8 cellular contexts compared by ENCODE assay signal in the genomic region with DNA sequence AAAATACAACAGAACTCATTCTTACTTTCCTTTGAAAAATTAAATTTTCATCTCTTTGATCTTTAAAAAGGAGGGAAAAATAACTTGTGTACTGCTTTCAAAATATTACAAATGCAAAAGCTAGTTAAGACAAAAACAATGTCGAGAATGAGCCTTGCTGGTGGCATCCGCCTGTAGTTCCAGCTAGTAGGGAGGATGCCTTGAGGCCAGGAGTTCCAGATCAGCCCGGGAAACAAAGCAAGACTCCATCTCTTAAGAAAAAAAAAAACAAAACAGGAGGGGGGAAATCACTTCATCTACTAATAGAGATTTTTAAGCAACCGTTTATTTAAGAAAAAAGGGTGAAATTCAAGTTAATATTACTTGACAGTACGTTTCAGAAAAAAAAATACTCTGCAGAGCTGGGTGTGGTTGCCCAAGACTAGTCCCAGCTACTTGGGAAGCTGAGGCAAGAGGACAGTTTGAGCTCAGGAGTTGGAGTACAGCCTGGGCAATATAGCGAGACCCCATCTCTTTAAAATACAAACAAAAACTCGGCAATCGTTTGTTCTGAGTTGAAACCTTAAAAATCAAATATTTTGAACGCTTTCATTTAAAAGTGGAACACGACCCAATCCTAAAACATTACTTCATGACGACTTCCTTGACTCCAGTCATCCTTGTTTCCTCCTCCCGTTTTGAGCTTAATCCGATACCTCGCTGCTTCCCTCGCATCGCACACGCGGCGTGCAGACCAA. TPM values are rescaled to one million over a fixed set of nuclear protein-coding genes. Genes with fewer than 3 reads are reported as not detected.
DNase-seq lines count a peak whose midpoint lies in the region; ATAC-seq and TF ChIP-seq lines count a peak whose summit lies in the region.

No MANE protein-coding gene starts in this region.

- peaks cover 53% of the 10 kb centered on the region for H4K20me1 ChIP-seq in IMR-90 (ENCODE audit: insufficient read depth, low read length)

- peaks cover 10% of the 10 kb centered on the region for H3K9me1 ChIP-seq in IMR-90 (ENCODE audit: insufficient read depth, low read length)

- H2AK9ac ChIP-seq in IMR-90 (replicated peaks; ENCODE audit: low read depth, low read length, poor library complexity): peak overlapping the region; percentile 77

- H3K27ac Mint-ChIP-seq in CD4-positive, alpha-beta T cell: peak overlapping the region; percentile 82

- no peak overlapping the region for H3K4ac ChIP-seq in IMR-90 (ENCODE audit: low read depth, low read length)

- H3K4me3 ChIP-seq in IMR-90 (ENCODE audit: insufficient read depth, low read depth, low read length): peak overlapping the region; percentile 88
- H3K4me3 ChIP-seq in muscle layer of duodenum (ENCODE audit: low read depth in 1 of 2, low read length in 2 of 2): peak overlapping the region; percentile 74 to 83

- H3K36me3 ChIP-seq in IMR-90 (ENCODE audit: control insufficient read depth, insufficient read depth, low read length) (no peaks in the 10 kb centered on the region), muscle layer of duodenum (ENCODE audit: control insufficient read depth in 1 of 2, insufficient read depth in 2 of 2, low read length in 2 of 2) (peaks cover 0 to 5% of the 10 kb centered on the region in 2 donors)

- peak overlapping the region; percentile 91 for H3K4me2 ChIP-seq in IMR-90 (ENCODE audit: low read depth, low read length)

- no peak for TF ChIP-seq CTCF in CD4-positive, alpha-beta T cell (IDR thresholded peaks at IDR 0.05)
- TF ChIP-seq CTCF in IMR-90 (conservative IDR thresholded peaks at IDR 0.05; ENCODE audit: low read depth, low read length): no peak

- dilution Hi-C loops in IMR-90 (cut with HindIII; ENCODE audit: low sequenced_read_pairs, unreplicated experiment): no loop called here

- H3K79me1 ChIP-seq in IMR-90 (ENCODE audit: low read depth in 1 of 2, low read length in 2 of 2): peaks cover 2 to 21% of the 10 kb centered on the region in 2 experiments; a peak in 2 of 4 replicates

- H4K5ac ChIP-seq in IMR-90 (ENCODE audit: low read depth, low read length): no peak overlapping the region

- POLR2A ChIA-PET in CD4-positive, alpha-beta T cell (lab: Charles Lee): interaction anchor here (0.8 to 2.7 kb wide), 5 partner anchors 15 to 165 kb away, joined by 3 to 58 read pairs (median 5); partner anchors contain the start of genes DTX3L, FAM162A, MIX23 and PARP9
- POLR2A ChIA-PET in IMR-90 (lab: Charles Lee; ENCODE audit: unreplicated experiment): no interaction called here

- H2BK5ac ChIP-seq in IMR-90 (ENCODE audit: low read depth, low read length, poor library complexity, severe bottlenecking): no peak overlapping the region

- H3K4me1 Mint-ChIP-seq in CD4-positive, alpha-beta T cell (ENCODE audit: low read depth): peaks cover 51% of the 10 kb centered on the region

- H2BK120ac ChIP-seq in IMR-90 (ENCODE audit: low read depth, low read length): no peak overlapping the region

- no peak; the same call in 1 of the 2 replicates for TF ChIP-seq POLR2A in IMR-90 (IDR thresholded peaks at IDR 0.05; ENCODE audit: low read depth, low read length)

- WGBS in IMR-90 (ENCODE audit: extremely low coverage in 2 of 2, insufficient read length in 1 of 2), 2 experiments: 5% methylated on average over 3 of the region's 19 CpGs; no CpG with 5 or more reads in 1 of the 2 experiments

- H3K4me1 ChIP-seq in IMR-90 (ENCODE audit: control insufficient read depth, insufficient read depth, low read length): 0 out of 2 replicates have a peak, but pooled peaks cover 3% of the 10 kb centered on the region
- H3K4me1 ChIP-seq in muscle layer of duodenum (ENCODE audit: control insufficient read depth in 1 of 2, insufficient read depth in 2 of 2, low read length in 2 of 2): peaks cover 0 to 25% of the 10 kb centered on the region in 2 donors

- DNase-seq in CD4-positive, alpha-beta T cell: no peak
- DNase-seq in IMR-90 (peak; percentile 74), caudate nucleus (lab: John Stamatoyannopoulos, UW) (no peak), dermis blood vessel endothelial cell (no peak)
- no peak for DNase-seq in activated effector memory CD4-positive, alpha-beta T cell treated with anti-CD3 and anti-CD28 coated beads, Interleukin-2, amount 50 U/mL, for 16 hours

- no peak overlapping the region for H2BK20ac ChIP-seq in IMR-90 (ENCODE audit: low read depth, low read length)

- no peaks in the 10 kb centered on the region for H3K9me3 ChIP-seq in CD4-positive, alpha-beta T cell (ENCODE audit: control insufficient read depth, low read length)
- H3K9me3 ChIP-seq in IMR-90 (ENCODE audit: control insufficient read depth, insufficient read depth, low read length) (no peaks in the 10 kb centered on the region), muscle layer of duodenum (ENCODE audit: control insufficient read depth in 1 of 2, low read length in 2 of 2) (no peaks in the 10 kb centered on the region)

- no peak for TF ChIP-seq RAD21 in IMR-90 (IDR thresholded peaks at IDR 0.05; ENCODE audit: low read length)

- H3K27me3 ChIP-seq in CD4-positive, alpha-beta T cell (ENCODE audit: control insufficient read depth, insufficient read depth, low read length): no peaks in the 10 kb centered on the region
- no peaks in the 10 kb centered on the region for H3K27me3 ChIP-seq in IMR-90 (ENCODE audit: control insufficient read depth, insufficient read depth, low read length)
- no peaks in the 10 kb centered on the region for H3K27me3 ChIP-seq in muscle layer of duodenum (ENCODE audit: low read depth, low read length)

- no peak overlapping the region for H4K8ac ChIP-seq in IMR-90 (ENCODE audit: low read depth in 2 of 2, low read length in 2 of 2)

- intact Hi-C loops in CD4-positive, alpha-beta T cell (cut with DNase I, micrococcal nuclease): loop anchor here (1.0 to 10.0 kb wide), 6 partner anchors 56 to 1071 kb away; partner anchors contain the start of genes EAF2 (in 1 of the 2), FAM162A (in 1 of the 2), HACD2 (in 1 of the 2) and HSPBAP1 (in 1 of the 2)
- intact Hi-C loops in IMR-90 (cut with micrococcal nuclease): loop anchor here (5.0 kb wide), 1 partner anchor 36 kb away; no protein-coding TSS in a partner anchor

- CTCF ChIA-PET in CD4-positive, alpha-beta T cell (lab: Charles Lee): interaction anchor here (1.2 to 1.4 kb wide), 2 partner anchors 98 to 121 kb away, joined by 3 to 6 read pairs; partner anchors contain the start of gene WDR5B
- CTCF ChIA-PET in IMR-90 (lab: Yijun Ruan, JAX): interaction anchor here (1.3 kb wide), 1 partner anchor 11 kb away, joined by 4 read pairs; no protein-coding TSS in a partner anchor

- H2AK5ac ChIP-seq in IMR-90 (ENCODE audit: low read depth, low read length): no peak overlapping the region

- peak overlapping the region; percentile 59 for H3K9ac ChIP-seq in IMR-90 (ENCODE audit: low read depth, low read length)

- BruUV-seq in IMR-90 (replicated peaks; lab: Mats Ljungman, UMichigan): no TSS peak

- no peak overlapping the region for H3K18ac ChIP-seq in IMR-90 (ENCODE audit: low read depth, low read length)

- H2AFZ ChIP-seq in IMR-90 (replicated peaks; ENCODE audit: low read length, poor library complexity): peak overlapping the region; percentile 99

- no peak overlapping the region for H2BK15ac ChIP-seq in IMR-90 (ENCODE audit: low read depth, low read length)

- no peak overlapping the region for H3K56ac ChIP-seq in IMR-90 (ENCODE audit: extremely low read depth, insufficient read depth, low read length)

- H3K36me3 Mint-ChIP-seq in CD4-positive, alpha-beta T cell (ENCODE audit: low read depth): peaks cover 19% of the 10 kb centered on the region

- peak overlapping the region; percentile 97 for H3K27ac ChIP-seq in CD4-positive, alpha-beta T cell (ENCODE audit: low read depth, low read length)
- H3K27ac ChIP-seq in IMR-90 (ENCODE audit: insufficient read depth, low read length): peak overlapping the region; percentile 91
- peak overlapping the region; percentile 93 for H3K27ac ChIP-seq in caudate nucleus (ENCODE audit: low read depth, low read length)
- H3K27ac ChIP-seq in muscle layer of duodenum (ENCODE audit: low read length): peak overlapping the region; percentile 76

- H3K4me3 Mint-ChIP-seq in CD4-positive, alpha-beta T cell: peak overlapping the region; percentile 85

- H3K23ac ChIP-seq in IMR-90 (ENCODE audit: low read depth, low read length): no peak overlapping the region

- H3K9me3 Mint-ChIP-seq in CD4-positive, alpha-beta T cell: no peaks in the 10 kb centered on the region

- H3K27me3 Mint-ChIP-seq in CD4-positive, alpha-beta T cell: no peaks in the 10 kb centered on the region

- in situ Hi-C loops in IMR-90 (cut with MboI; ENCODE audit: low sequenced_read_pairs): no loop called here

- no peak overlapping the region; the same call in 1 of the 2 replicates for H4K91ac ChIP-seq in IMR-90 (ENCODE audit: insufficient read depth, low read depth, low read length)

- no peak for ATAC-seq in CD4-positive, alpha-beta T cell (ENCODE audit: poor library complexity)
- ATAC-seq in IMR-90 (ENCODE audit: low read depth) (no peak), HG03571 (IDR thresholded peaks at IDR 0.05; ENCODE audit: unreplicated experiment) (no peak), HG03378 (IDR thresholded peaks at IDR 0.05; ENCODE audit: unreplicated experiment) (no peak)

- H3K14ac ChIP-seq in IMR-90 (replicated peaks; ENCODE audit: low read depth, low read length): no peak overlapping the region

TF ChIP-seq in IMR-90, 13 proteins besides CTCF, POLR2A, EP300 and RAD21 (continues in another document):
- TF ChIP-seq MAFK (IDR thresholded peaks at IDR 0.05; ENCODE audit: low read depth, low read length) (no peak), RCOR1 (IDR thresholded peaks at IDR 0.05; ENCODE audit: insufficient replicate concordance, low read length) (no peak), CHD1 (IDR thresholded peaks at IDR 0.05; ENCODE audit: low read depth, low read length) (no peak), MXI1 (IDR thresholded peaks at IDR 0.05; ENCODE audit: borderline replicate concordance, low read depth, low read length) (peak; percentile 100)

RNA-seq across cellular contexts. Expression of gene KPNA1, which starts 1.2 kb away (rescaled TPM):
- 10 to 100 TPM; 46.2 to 49.8 TPM for total RNA-seq in CD4-positive, alpha-beta T cell
- 53.3 and 112 TPM in 2 replicates for total RNA-seq in IMR-90 (2012; rRNA removed)
- polyA plus RNA-seq in IMR-90 (2012; rRNA removed): 27.6 and 30.6 TPM in 2 replicates
- 8.3 and 20.0 TPM in 2 replicates for polyA plus RNA-seq in IMR-90 (2012; cell fraction: cytosol; rRNA removed)
- 5.5 and 27.1 TPM in 2 replicates for polyA plus RNA-seq in IMR-90 (2012; cell fraction: nucleus; rRNA removed; ENCODE audit: low replicate concordance)
- total RNA-seq in dermis blood vessel endothelial cell: 36.4 and 63.3 TPM in 2 replicates

RNA-seq across cellular contexts. Expression of gene PARP9, which starts 50.5 kb away (rescaled TPM):
- total RNA-seq in CD4-positive, alpha-beta T cell: 10 to 100 TPM; 13.2 to 14.4 TPM
- total RNA-seq in IMR-90 (2012; rRNA removed) (7.7 and 8.6 TPM in 2 replicates), dermis blood vessel endothelial cell (23.0 and 23.4 TPM in 2 replicates)
- 5.5 and 6.7 TPM in 2 replicates for polyA plus RNA-seq in IMR-90 (2012; rRNA removed)
- 1.9 and 2.1 TPM in 2 replicates for polyA plus RNA-seq in IMR-90 (2012; cell fraction: cytosol; rRNA removed)
- polyA plus RNA-seq in IMR-90 (2012; cell fraction: nucleus; rRNA removed; ENCODE audit: low replicate concordance): 1.3 and 9.0 TPM in 2 replicates

RNA-seq across cellular contexts. Expression of gene DTX3L, which starts 50.6 kb away (rescaled TPM):
- total RNA-seq in CD4-positive, alpha-beta T cell: 10 to 100 TPM; 15.4 to 18.6 TPM
- total RNA-seq in IMR-90 (2012; rRNA removed) (7.9 and 8.9 TPM in 2 replicates), dermis blood vessel endothelial cell (23.8 and 36.4 TPM in 2 replicates)
- 3.0 and 4.1 TPM in 2 replicates for polyA plus RNA-seq in IMR-90 (2012; rRNA removed)
- 1.5 and 2.4 TPM in 2 replicates for polyA plus RNA-seq in IMR-90 (2012; cell fraction: cytosol; rRNA removed)
- 0.60 and 2.5 TPM in 2 replicates for polyA plus RNA-seq in IMR-90 (2012; cell fraction: nucleus; rRNA removed; ENCODE audit: low replicate concordance)
